In the genomic region with DNA sequence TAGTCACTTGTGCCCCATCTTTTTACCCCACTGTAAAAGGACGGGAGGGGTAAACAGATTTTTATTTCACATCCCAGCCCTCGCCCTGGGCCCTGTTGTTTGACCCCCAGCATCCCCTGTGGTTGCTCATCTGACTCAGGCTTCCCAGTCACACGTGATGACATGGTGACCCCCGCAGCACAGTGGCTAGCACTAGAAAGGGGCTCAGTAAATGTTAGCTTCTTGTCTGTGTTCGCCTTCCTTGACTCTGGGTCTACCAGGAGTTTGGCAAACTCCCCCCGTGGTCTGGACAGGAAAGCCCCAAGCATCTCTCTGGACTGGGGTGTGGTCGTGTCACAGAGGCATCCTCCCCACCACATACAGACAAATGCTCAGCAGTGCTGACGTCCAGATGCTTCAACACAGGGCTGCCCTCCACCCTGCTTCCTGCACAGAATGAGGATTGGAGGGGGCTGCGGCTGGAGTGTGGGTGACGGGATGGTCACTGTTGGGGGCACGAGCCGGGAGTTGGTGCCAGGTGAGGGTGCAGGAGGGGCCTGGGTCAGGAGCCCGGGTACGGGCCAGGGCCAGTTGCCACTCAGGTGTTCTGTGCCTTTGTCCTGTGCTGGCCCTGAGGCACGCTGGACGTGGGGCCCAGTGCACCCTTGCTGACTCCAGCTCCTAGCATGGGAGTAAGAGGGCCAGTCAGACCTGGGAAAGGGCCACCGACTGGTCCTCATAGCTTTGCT, we compare ENCODE assay signal across 17 cellular contexts.
"Had no signal": no experiment of that assay in that cellular context is flagged by ENCODE, and none has a peak within 500 bp of the region (broad histone marks: within the 10 kb centered on the region; RNA-seq: fewer than 3 reads in every experiment).

No MANE protein-coding gene starts in this region.

- H3K36me3 ChIP-seq: left ventricle myocardium inferior, neural progenitor cell, pancreas, right lobe of liver had no signal

- H3K9me3 ChIP-seq: left ventricle myocardium inferior, pancreas, right lobe of liver had no signal

- H3K27ac Mint-ChIP-seq: activated naive CD4-positive, alpha-beta T cell treated with anti-CD3 and anti-CD28 coated beads, Interleukin-2, amount 50 U/mL, for 72 hours; activated T-helper 1 cell treated with anti-CD3 and anti-CD28 coated beads, Interleukin-12 subunit alpha, Interleukin-12 subunit beta, Interleukin-2, Interleukin-4 antibody, amounts not matched to agents 30 ng/mL and 10 ng/mL and 1 ng/mL, durations not matched to agents 14 hours and 24 hours and 36 hours; memory B cell had no signal

- ATAC-seq: activated naive CD4-positive, alpha-beta T cell treated with anti-CD3 and anti-CD28 coated beads, Interleukin-2, amount 50 U/mL, for 72 hours; pancreas; right lobe of liver; SK-N-SH treated with all-trans-retinoic acid at 6 μM for 48 hours had no signal

- H3K27ac ChIP-seq: left ventricle myocardium inferior, neural progenitor cell, pancreas, right lobe of liver had no signal

- DNase-seq: activated CD4-positive, alpha-beta T cell treated with anti-CD3 and anti-CD28 coated beads, Interleukin-2, amount 50 U/mL, for 1 hour; activated gamma-delta T cell treated with Interleukin-2 at 50 U/mL for 16 hours; activated T-cell treated with anti-CD3 and anti-CD28 coated beads for 4 hours; amniotic stem cell; caudate nucleus; erythroblast; kidney; left ventricle myocardium inferior; pancreas; right lobe of liver; stimulated activated naive CD4-positive, alpha-beta T cell; T1000 had no signal

- H3K9me3 Mint-ChIP-seq: activated naive CD4-positive, alpha-beta T cell treated with anti-CD3 and anti-CD28 coated beads, Interleukin-2, amount 50 U/mL, for 72 hours; activated T-helper 1 cell treated with anti-CD3 and anti-CD28 coated beads, Interleukin-12 subunit alpha, Interleukin-12 subunit beta, Interleukin-2, Interleukin-4 antibody, amounts not matched to agents 30 ng/mL and 10 ng/mL and 1 ng/mL, durations not matched to agents 14 hours and 24 hours and 36 hours had no signal

- H3K27me3 ChIP-seq: neural progenitor cell, pancreas, right lobe of liver had no signal

- H3K36me3 Mint-ChIP-seq: activated naive CD4-positive, alpha-beta T cell treated with anti-CD3 and anti-CD28 coated beads, Interleukin-2, amount 50 U/mL, for 72 hours; memory B cell; neural progenitor cell had no signal

- H3K9ac ChIP-seq: neural progenitor cell had no signal

- H3K4me3 Mint-ChIP-seq: activated T-helper 1 cell treated with anti-CD3 and anti-CD28 coated beads, Interleukin-12 subunit alpha, Interleukin-12 subunit beta, Interleukin-2, Interleukin-4 antibody, amounts not matched to agents 30 ng/mL and 10 ng/mL and 1 ng/mL, durations not matched to agents 14 hours and 24 hours and 36 hours; memory B cell; neural progenitor cell had no signal

- H3K4me3 ChIP-seq: left ventricle myocardium inferior, neural progenitor cell, pancreas, right lobe of liver had no signal

- H3K4me2 ChIP-seq: neural progenitor cell had no signal

- H2AFZ ChIP-seq: neural progenitor cell had no signal

- H3K4me1 ChIP-seq: pancreas, right lobe of liver had no signal
